ENCODE assay signal across 8 cellular contexts in genomic region chr16:67241008-67241900, GRCh38. TPM values are rescaled to one million over a fixed set of nuclear protein-coding genes. Genes with fewer than 3 reads are reported as not detected.
A peak's percentile ranks its signal among the peaks of the same experiment; 100 is the strongest.
DNase-seq lines count a peak whose midpoint lies in the region; ATAC-seq and TF ChIP-seq lines count a peak whose summit lies in the region.

No MANE protein-coding gene starts in this region.

- H3K4me3 ChIP-seq in iPS-20b (ENCODE audit: low read length) (no peak overlapping the region), suprapubic skin (no peak overlapping the region), HAP-1 (no peak overlapping the region)

- intact Hi-C loops in activated CD4-positive, alpha-beta T cell treated with anti-CD3 and anti-CD28 coated beads for 36 hours (cut with DNase I, micrococcal nuclease), result loop anchor here in 1 of 2 experiments (10.0 kb wide), 1 partner anchor 486 kb away; the partner anchor contains the start of gene DYNC1LI2

- H3K9me3 ChIP-seq in iPS-20b (ENCODE audit: insufficient read depth, low read depth, low read length), result no peaks in the 10 kb centered on the region
- H3K9me3 ChIP-seq in suprapubic skin, result no peaks in the 10 kb centered on the region
- no peaks in the 10 kb centered on the region for H3K9me3 ChIP-seq in HAP-1

- H3K27me3 Mint-ChIP-seq in activated CD4-positive, alpha-beta T cell treated with anti-CD3 and anti-CD28 coated beads for 36 hours, result no peaks in the 10 kb centered on the region

- H3K27ac ChIP-seq in iPS-20b (ENCODE audit: low read length) (peak overlapping the region; percentile 7), suprapubic skin (peak overlapping the region; percentile 76)

- WGBS in suprapubic skin, result 53% methylated on average over 7 of the region's 10 CpGs

- no peak overlapping the region for H3K4me3 Mint-ChIP-seq in activated CD4-positive, alpha-beta T cell treated with anti-CD3 and anti-CD28 coated beads for 36 hours

- in situ Hi-C loops in HAP-1 (cut with MboI; ENCODE audit: low sequenced_read_pairs), result no loop called here

- peak overlapping the region; percentile 80 for H3K27ac Mint-ChIP-seq in activated CD4-positive, alpha-beta T cell treated with anti-CD3 and anti-CD28 coated beads for 36 hours

- TF ChIP-seq CTCF in suprapubic skin (IDR thresholded peaks at IDR 0.05), result no peak

- TF ChIP-seq POLR2A in suprapubic skin (IDR thresholded peaks at IDR 0.05), result no peak

- no peaks in the 10 kb centered on the region for H3K9me3 Mint-ChIP-seq in activated CD4-positive, alpha-beta T cell treated with anti-CD3 and anti-CD28 coated beads for 36 hours (ENCODE audit: low read depth)

- H3K9ac ChIP-seq in iPS-20b (ENCODE audit: low read depth, low read length), result peak overlapping the region; percentile 62; the same call in 1 of the 2 replicates

- H3K4me1 ChIP-seq in iPS-20b (ENCODE audit: insufficient read depth, low read length) (peaks cover 17% of the 10 kb centered on the region), suprapubic skin (peaks cover 61% of the 10 kb centered on the region), HAP-1 (peaks cover 10% of the 10 kb centered on the region; the same call in 1 of the 2 replicates)

- POLR2A ChIA-PET in activated CD4-positive, alpha-beta T cell treated with anti-CD3 and anti-CD28 coated beads for 36 hours (lab: Charles Lee), result no interaction called here

- no peak for DNase-seq in activated CD4-positive, alpha-beta T cell treated with anti-CD3 and anti-CD28 coated beads for 36 hours
- DNase-seq in activated CD4-positive, alpha-beta T cell treated with anti-CD3 and anti-CD28 coated beads for 4 hours, result no peak
- DNase-seq in amniotic stem cell (lab: John Stamatoyannopoulos, UW) (peak; percentile 65), suprapubic skin (ENCODE audit: low spot score in 2 of 2) (no peak), DMS79 (lab: John Stamatoyannopoulos, UW) (no peak), HAP-1 (ENCODE audit: low spot score in 2 of 2) (no peak)
- DNase-seq in stimulated activated naive CD4-positive, alpha-beta T cell treated with Interleukin-2 at 50 U/mL for 16 hours (lab: John Stamatoyannopoulos, UW), result no peak

- H3K27me3 ChIP-seq in iPS-20b (ENCODE audit: insufficient read depth, low read length) (no peaks in the 10 kb centered on the region), suprapubic skin (no peaks in the 10 kb centered on the region), HAP-1 (ENCODE audit: low read depth) (no peaks in the 10 kb centered on the region)

- H3K4me1 Mint-ChIP-seq in activated CD4-positive, alpha-beta T cell treated with anti-CD3 and anti-CD28 coated beads for 36 hours, result peaks cover 38% of the 10 kb centered on the region

- TF ChIP-seq EP300 in suprapubic skin (IDR thresholded peaks at IDR 0.05), result no peak

- ATAC-seq in activated CD4-positive, alpha-beta T cell treated with anti-CD3 and anti-CD28 coated beads for 36 hours, result no peak

- H3K36me3 ChIP-seq in iPS-20b (ENCODE audit: insufficient read depth, low read depth, low read length) (peaks cover 32% of the 10 kb centered on the region), suprapubic skin (peaks cover 34% of the 10 kb centered on the region), HAP-1 (replicated peaks) (peaks cover 15% of the 10 kb centered on the region)

- CTCF ChIA-PET in activated CD4-positive, alpha-beta T cell treated with anti-CD3 and anti-CD28 coated beads for 36 hours (lab: Charles Lee), result interaction anchor here (0.6 to 1.3 kb wide), 4 partner anchors 14 to 563 kb away, joined by 3 to 5 read pairs (median 3); partner anchors contain the start of gene TMEM208

- peaks cover 23% of the 10 kb centered on the region for H3K36me3 Mint-ChIP-seq in activated CD4-positive, alpha-beta T cell treated with anti-CD3 and anti-CD28 coated beads for 36 hours (ENCODE audit: low read depth)

RNA-seq across cellular contexts. Expression of gene FHOD1, which starts 6.0 kb away (rescaled TPM):
- 10 to 100 TPM; 75.5 to 77.2 TPM for total RNA-seq in activated CD4-positive, alpha-beta T cell treated with anti-CD3 and anti-CD28 coated beads for 36 hours
- 10 to 100 TPM in 3 of 4 donors, 1 to 10 TPM in 1; 7.7 to 28.8 (median 15.3) TPM for total RNA-seq in suprapubic skin

RNA-seq across cellular contexts. Expression of gene SLC9A5, which starts 7.5 kb away (rescaled TPM):
- 1 to 10 TPM; 4.5 to 5.5 TPM for total RNA-seq in activated CD4-positive, alpha-beta T cell treated with anti-CD3 and anti-CD28 coated beads for 36 hours
- total RNA-seq in suprapubic skin, result under 1 TPM; 0.26 to 0.64 (median 0.43) TPM

RNA-seq across cellular contexts. Expression of gene TMEM208, which starts 14.3 kb away (rescaled TPM):
- 10 to 100 TPM; 13.6 to 31.2 TPM for total RNA-seq in activated CD4-positive, alpha-beta T cell treated with anti-CD3 and anti-CD28 coated beads for 36 hours
- total RNA-seq in suprapubic skin, result 10 to 100 TPM; 32.8 to 46.8 (median 40.0) TPM

RNA-seq across cellular contexts. Expression of gene PLEKHG4, which starts 38.1 kb away (rescaled TPM):
- 10 to 100 TPM; 21.1 to 23.1 TPM for total RNA-seq in activated CD4-positive, alpha-beta T cell treated with anti-CD3 and anti-CD28 coated beads for 36 hours
- total RNA-seq in suprapubic skin, result 10 to 100 TPM; 13.8 to 36.8 (median 26.9) TPM

RNA-seq across cellular contexts. Expression of gene ELMO3, which starts 42.3 kb away (rescaled TPM):
- 1 to 10 TPM; 3.0 to 4.6 TPM for total RNA-seq in activated CD4-positive, alpha-beta T cell treated with anti-CD3 and anti-CD28 coated beads for 36 hours
- total RNA-seq in suprapubic skin, result 10 to 100 TPM; 48.0 to 77.6 (median 56.7) TPM
